In the genomic region with DNA sequence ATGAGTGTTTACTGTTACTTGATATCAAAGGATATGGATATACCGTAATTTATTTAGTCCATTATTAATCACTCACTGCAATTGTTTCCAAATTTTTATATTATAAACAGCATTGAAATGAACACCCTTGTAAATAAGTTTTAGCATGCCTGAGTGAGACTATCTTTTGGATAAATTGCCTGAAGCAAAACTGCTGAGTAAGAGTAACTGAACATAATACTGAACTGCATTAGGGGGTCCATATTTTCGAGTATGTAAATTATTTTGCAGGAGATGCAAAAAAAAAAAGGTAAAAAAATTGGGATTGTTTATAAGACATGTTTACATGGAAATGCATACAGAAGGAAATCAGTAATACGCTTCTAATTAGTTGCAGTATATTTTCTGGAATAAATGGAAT, we compare ENCODE assay signal across 8 cellular contexts.
"Had no signal": no experiment of that assay in that cellular context is flagged by ENCODE, and none has a peak within 500 bp of the region (broad histone marks: within the 10 kb centered on the region; RNA-seq: fewer than 3 reads in every experiment).

No MANE protein-coding gene starts in this region.

- ATAC-seq: HCT116 had no signal

- H3K4me3 ChIP-seq: GM23248, HAP-1 had no signal

- H2AFZ ChIP-seq: GM23248 had no signal

- H3K36me3 ChIP-seq: HAP-1 had no signal

- DNase-seq: GM23248, GOT3, H7, HFFc6, KG1 had no signal

- H3K9ac ChIP-seq: GM23248 had no signal

- H3K27ac ChIP-seq: GM23248, HL-60 had no signal
